ENCODE assay signal across 1 cellular context in genomic region chr19:13804830-13805683, GRCh38.
TF ChIP-seq lines count a peak whose summit lies in the region.

No MANE protein-coding gene starts in this region.

TF ChIP-seq in HepG2, 621 proteins besides CTCF, POLR2A, EP300 and RAD21 (continued from another document):
- TF ChIP-seq ZBTB38 (CRISPR knock-in tag; IDR thresholded peaks at IDR 0.05) = peak; percentile 92
- TF ChIP-seq SRSF4 (IDR thresholded peaks at IDR 0.05; ENCODE audit: low read depth, low read length, poor library complexity, severe bottlenecking) = no peak
- no peak for TF ChIP-seq ZMAT3 (CRISPR knock-in tag; conservative IDR thresholded peaks at IDR 0.05)
- TF ChIP-seq NFATC3 (CRISPR knock-in tag; IDR thresholded peaks at IDR 0.05) = no peak
- no peak for TF ChIP-seq HNRNPK (IDR thresholded peaks at IDR 0.05; ENCODE audit: low read depth, low read length, poor library complexity, severe bottlenecking)
- TF ChIP-seq ZFP91 (CRISPR knock-in tag; IDR thresholded peaks at IDR 0.05; ENCODE audit: borderline replicate concordance) = 0 out of 2 replicates have a peak, but pooled peaks have one; percentile 22
- no peak for TF ChIP-seq TEAD2 (CRISPR knock-in tag; IDR thresholded peaks at IDR 0.05)
- TF ChIP-seq ZNF709 (CRISPR knock-in tag; IDR thresholded peaks at IDR 0.05) = no peak
- TF ChIP-seq ZNF12 (CRISPR knock-in tag; IDR thresholded peaks at IDR 0.05) = peak; percentile 97
- TF ChIP-seq, protein P1, sequence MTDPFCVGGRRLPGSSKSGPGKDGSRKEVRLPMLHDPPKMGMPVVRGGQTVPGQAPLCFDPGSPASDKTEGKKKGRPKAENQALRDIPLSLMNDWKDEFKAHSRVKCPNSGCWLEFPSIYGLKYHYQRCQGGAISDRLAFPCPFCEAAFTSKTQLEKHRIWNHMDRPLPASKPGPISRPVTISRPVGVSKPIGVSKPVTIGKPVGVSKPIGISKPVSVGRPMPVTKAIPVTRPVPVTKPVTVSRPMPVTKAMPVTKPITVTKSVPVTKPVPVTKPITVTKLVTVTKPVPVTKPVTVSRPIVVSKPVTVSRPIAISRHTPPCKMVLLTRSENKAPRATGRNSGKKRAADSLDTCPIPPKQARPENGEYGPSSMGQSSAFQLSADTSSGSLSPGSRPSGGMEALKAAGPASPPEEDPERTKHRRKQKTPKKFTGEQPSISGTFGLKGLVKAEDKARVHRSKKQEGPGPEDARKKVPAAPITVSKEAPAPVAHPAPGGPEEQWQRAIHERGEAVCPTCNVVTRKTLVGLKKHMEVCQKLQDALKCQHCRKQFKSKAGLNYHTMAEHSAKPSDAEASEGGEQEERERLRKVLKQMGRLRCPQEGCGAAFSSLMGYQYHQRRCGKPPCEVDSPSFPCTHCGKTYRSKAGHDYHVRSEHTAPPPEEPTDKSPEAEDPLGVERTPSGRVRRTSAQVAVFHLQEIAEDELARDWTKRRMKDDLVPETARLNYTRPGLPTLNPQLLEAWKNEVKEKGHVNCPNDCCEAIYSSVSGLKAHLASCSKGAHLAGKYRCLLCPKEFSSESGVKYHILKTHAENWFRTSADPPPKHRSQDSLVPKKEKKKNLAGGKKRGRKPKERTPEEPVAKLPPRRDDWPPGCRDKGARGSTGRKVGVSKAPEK (CRISPR knock-in tag; IDR thresholded peaks at IDR 0.05; ENCODE audit: borderline replicate concordance) = no peak
- TF ChIP-seq PPARG (CRISPR knock-in tag; conservative IDR thresholded peaks at IDR 0.05) = no peak
- TF ChIP-seq ZNF256 (CRISPR knock-in tag; conservative IDR thresholded peaks at IDR 0.05) = no peak
- TF ChIP-seq GFI1 (CRISPR knock-in tag; IDR thresholded peaks at IDR 0.05; ENCODE audit: borderline replicate concordance) = no peak
- TF ChIP-seq HMG20B (CRISPR knock-in tag; conservative IDR thresholded peaks at IDR 0.05) = no peak
- peak; percentile 41 for TF ChIP-seq ZNF687 (CRISPR knock-in tag; IDR thresholded peaks at IDR 0.05)
